8 cellular contexts compared by ENCODE assay signal in genomic region chr1:212062832-212063438, GRCh38. TPM values are rescaled to one million over a fixed set of nuclear protein-coding genes. Genes with fewer than 3 reads are reported as not detected.
DNase-seq lines count a peak whose midpoint lies in the region; ATAC-seq lines count a peak whose summit lies in the region.

No MANE protein-coding gene starts in this region.

- 81% methylated on average over 5 of the region's 5 CpGs for WGBS in right cardiac atrium

- no peak overlapping the region for H3K4me3 Mint-ChIP-seq in activated T-helper 17 cell treated with anti-CD3 and anti-CD28 coated beads, Interleukin-2, amount 50 U/mL, for 72 hours
- H3K4me3 Mint-ChIP-seq in stimulated activated naive B cell treated with anti-CD40 and anti-IgM and Interleukin-4, amounts not matched to agents 10 μg/mL and 1 μg/mL and 100 μg/mL, for 72 hours, result no peak overlapping the region

- no peaks in the 10 kb centered on the region for H3K4me1 Mint-ChIP-seq in activated T-helper 17 cell treated with anti-CD3 and anti-CD28 coated beads, Interleukin-2, amount 50 U/mL, for 72 hours
- no peaks in the 10 kb centered on the region for H3K4me1 Mint-ChIP-seq in stimulated activated naive B cell treated with anti-CD40 and anti-IgM and Interleukin-4, amounts not matched to agents 10 μg/mL and 1 μg/mL and 100 μg/mL, for 72 hours

- H3K9me3 ChIP-seq in right cardiac atrium (ENCODE audit: control insufficient read depth, low read length), result no peaks in the 10 kb centered on the region

- peak; percentile 31 for ATAC-seq in activated T-helper 17 cell treated with anti-CD3 and anti-CD28 coated beads, Interleukin-2, amount 50 U/mL, for 72 hours (replicated peaks)
- peak; percentile 28 to 47 for ATAC-seq in right cardiac atrium
- peak; percentile 38 to 47 for ATAC-seq in stimulated activated naive B cell treated with anti-CD40 and anti-IgM and Interleukin-4, amounts not matched to agents 10 μg/mL and 1 μg/mL and 100 μg/mL, for 72 hours (replicated peaks)

- H3K27ac ChIP-seq in right cardiac atrium (ENCODE audit: low read length), result no peak overlapping the region

- H3K4me3 ChIP-seq in right cardiac atrium (ENCODE audit: low read length), result no peak overlapping the region

- no peak overlapping the region for H3K27ac Mint-ChIP-seq in activated T-helper 17 cell treated with anti-CD3 and anti-CD28 coated beads, Interleukin-2, amount 50 U/mL, for 72 hours
- no peak overlapping the region for H3K27ac Mint-ChIP-seq in stimulated activated naive B cell treated with anti-CD40 and anti-IgM and Interleukin-4, amounts not matched to agents 10 μg/mL and 1 μg/mL and 100 μg/mL, for 72 hours

- peaks cover 75% of the 10 kb centered on the region for H3K36me3 Mint-ChIP-seq in activated T-helper 17 cell treated with anti-CD3 and anti-CD28 coated beads, Interleukin-2, amount 50 U/mL, for 72 hours (ENCODE audit: low read depth)
- H3K36me3 Mint-ChIP-seq in stimulated activated naive B cell treated with anti-CD40 and anti-IgM and Interleukin-4, amounts not matched to agents 10 μg/mL and 1 μg/mL and 100 μg/mL, for 72 hours, result peaks cover 6 to 9% of the 10 kb centered on the region in 2 donors

- intact Hi-C loops in right cardiac atrium (cut with DNase I), result loop anchor here in 2 of 4 donors (5.0 kb wide), 3 partner anchors 304 to 399 kb away; no protein-coding TSS in a partner anchor

- H3K9me3 Mint-ChIP-seq in activated T-helper 17 cell treated with anti-CD3 and anti-CD28 coated beads, Interleukin-2, amount 50 U/mL, for 72 hours, result no peaks in the 10 kb centered on the region
- peaks cover 0 to 3% of the 10 kb centered on the region in 2 donors for H3K9me3 Mint-ChIP-seq in stimulated activated naive B cell treated with anti-CD40 and anti-IgM and Interleukin-4, amounts not matched to agents 10 μg/mL and 1 μg/mL and 100 μg/mL, for 72 hours

- no peaks in the 10 kb centered on the region for H3K27me3 ChIP-seq in right cardiac atrium (ENCODE audit: control insufficient read depth, insufficient read depth)

- H3K27me3 Mint-ChIP-seq in activated T-helper 17 cell treated with anti-CD3 and anti-CD28 coated beads, Interleukin-2, amount 50 U/mL, for 72 hours, result no peaks in the 10 kb centered on the region
- H3K27me3 Mint-ChIP-seq in stimulated activated naive B cell treated with anti-CD40 and anti-IgM and Interleukin-4, amounts not matched to agents 10 μg/mL and 1 μg/mL and 100 μg/mL, for 72 hours, result no peaks in the 10 kb centered on the region

- no peaks in the 10 kb centered on the region for H3K4me1 ChIP-seq in right cardiac atrium (ENCODE audit: control insufficient read depth, insufficient read depth, low read length)

- DNase-seq in NOMO-1 treated with DMSO at 0.1 percent for 48 hours (lab: John Stamatoyannopoulos, UW; ENCODE audit: unreplicated experiment) (peak; percentile 35), NOMO-1 treated with dmso at 0.1 percent for 144 hours (lab: John Stamatoyannopoulos, UW; ENCODE audit: unreplicated experiment) (no peak), NCI-H2107 treated with DMSO at 0.1 percent for 48 hours (lab: John Stamatoyannopoulos, UW; ENCODE audit: unreplicated experiment) (peak; percentile 36), right cardiac atrium (no peak), NCI-H1930 (lab: John Stamatoyannopoulos, UW) (no peak)
- no peak for DNase-seq in stimulated activated naive B cell treated with anti-CD40 and anti-IgM and Interleukin-4, amounts not matched to agents 10 μg/mL and 1 μg/mL and 100 μg/mL, for 72 hours
- no peak for DNase-seq in stimulated activated CD4-positive, alpha-beta T cell treated with anti-CD3 and anti-CD28 coated beads, Interleukin-4, amount 100 ng/mL, for 1 hour

RNA-seq across cellular contexts. Expression of gene DTL, which starts 27.4 kb away (rescaled TPM):
- total RNA-seq in activated T-helper 17 cell treated with anti-CD3 and anti-CD28 coated beads, Interleukin-2, amount 50 U/mL, for 72 hours, result 10 to 100 TPM; 70.6 to 72.2 TPM
- under 1 TPM; 0.14 to 0.85 (median 0.46) TPM for total RNA-seq in right cardiac atrium
- 0.09 TPM for polyA plus RNA-seq in right cardiac atrium

RNA-seq across cellular contexts. Expression of gene INTS7, which starts 27.6 kb away (rescaled TPM):
- total RNA-seq in activated T-helper 17 cell treated with anti-CD3 and anti-CD28 coated beads, Interleukin-2, amount 50 U/mL, for 72 hours, result 10 to 100 TPM; 22.8 to 40.2 TPM
- 10 to 100 TPM in 1 of 4 donors, 1 to 10 TPM in 3; 7.0 to 12.2 (median 8.2) TPM for total RNA-seq in right cardiac atrium
- polyA plus RNA-seq in right cardiac atrium, result 3.6 TPM

Comparison
In these comparisons a context has a peak if more than half of its experiments do, and no peak if none do; other contexts are left out.
1. DNase-seq: peak in NOMO-1 treated with DMSO at 0.1 percent for 48 hours (single experiment) and NCI-H2107 treated with DMSO at 0.1 percent for 48 hours (single experiment); none in NOMO-1 treated with dmso at 0.1 percent for 144 hours (single experiment), right cardiac atrium (0 of 3), stimulated activated naive B cell treated with anti-CD40 and anti-IgM and Interleukin-4, amounts not matched to agents 10 μg/mL and 1 μg/mL and 100 μg/mL, for 72 hours (single experiment), NCI-H1930 (0 of 2) and stimulated activated CD4-positive, alpha-beta T cell treated with anti-CD3 and anti-CD28 coated beads, Interleukin-4, amount 100 ng/mL, for 1 hour (single experiment).
2. RNA of gene DTL, which starts 27.4 kb away (total RNA-seq): 70.6 to 72.2 TPM in activated T-helper 17 cell treated with anti-CD3 and anti-CD28 coated beads, Interleukin-2, amount 50 U/mL, for 72 hours; 0.14 to 0.85 TPM in right cardiac atrium; every median in the first group is over 10 times any median in the second.
3. Peak in every context shown above with its lines, with median percentiles within 50 percentile points of each other: ATAC-seq.